ENCODE assay signal across 28 cellular contexts in genomic region chr7:50199824-50200223, GRCh38.
"Had no signal": no experiment of that assay in that cellular context is flagged by ENCODE, and none has a peak within 500 bp of the region (broad histone marks: within the 10 kb centered on the region; RNA-seq: fewer than 3 reads in every experiment).

No MANE protein-coding gene starts in this region.

- H3K27ac ChIP-seq: ascending aorta, breast epithelium, cardiac muscle cell, colonic mucosa, WERI-Rb-1 had no signal

- H3K9me3 ChIP-seq: ascending aorta, breast epithelium, colonic mucosa had no signal

- H3K4me1 ChIP-seq: ascending aorta, breast epithelium, colonic mucosa had no signal

- H3K4me3 ChIP-seq: ascending aorta, breast epithelium, cardiac muscle cell, colonic mucosa had no signal

- ATAC-seq: activated CD4-positive, CD25-positive, alpha-beta regulatory T cell treated with anti-CD3 and anti-CD28 coated beads, Interleukin-2, amount 50 U/mL, for 24 hours; activated CD8-positive, alpha-beta T cell treated with anti-CD3 and anti-CD28 coated beads for 36 hours; activated naive CD4-positive, alpha-beta T cell treated with anti-CD3 and anti-CD28 coated beads, Interleukin-2, amount 50 U/mL, for 72 hours; activated T-cell treated with anti-CD3 and anti-CD28 coated beads, Interleukin-2, amount 50 U/mL, for 72 hours; esophagus mucosa; T-cell had no signal

- H3K27me3 ChIP-seq: ascending aorta, breast epithelium, colonic mucosa had no signal

- FAIRE-seq: frontal cortex had no signal

- H3K36me3 ChIP-seq: ascending aorta, breast epithelium, cardiac muscle cell, colonic mucosa, WERI-Rb-1 had no signal

- DNase-seq: activated B cell treated with CpG ODN at 0.5 μM for 24 hours; activated CD4-positive, alpha-beta T cell treated with anti-CD3 and anti-CD28 coated beads for 48 hours; activated CD4-positive, alpha-beta T cell treated with anti-CD3 and anti-CD28 coated beads, Interleukin-2, amount 50 U/mL, for 1 hour; activated CD4-positive, alpha-beta T cell treated with anti-CD3 and anti-CD28 coated beads, Interleukin-2, amount 50 U/mL, for 48 hours; activated CD8-positive, alpha-beta memory T cell treated with anti-CD3 and anti-CD28 coated beads, Interleukin-2, amount 50 U/mL, for 48 hours; activated CD8-positive, alpha-beta T cell treated with anti-CD3 and anti-CD28 coated beads for 36 hours; activated gamma-delta T cell; activated naive CD4-positive, alpha-beta T cell; activated naive CD4-positive, alpha-beta T cell treated with anti-CD3 and anti-CD28 coated beads, Interleukin-2, amount 10 ng/mL, durations not matched to agents 7 days and 5 days; activated T-cell treated with anti-CD3 and anti-CD28 coated beads for 4 hours; activated T-cell treated with anti-CD3 and anti-CD28 coated beads, Interleukin-2, amount 50 U/mL, for 24 hours; activated T-cell treated with anti-CD3 and anti-CD28 coated beads, Interleukin-2, amount 50 U/mL, for 72 hours; central memory CD4-positive, alpha-beta T cell; cerebellar nuclear complex; colonic mucosa; effector CD8-positive, alpha-beta T cell; foreskin fibroblast; head of caudate nucleus; T-cell; T1000; WERI-Rb-1 had no signal
